27 cellular contexts compared by ENCODE assay signal in the genomic region with DNA sequence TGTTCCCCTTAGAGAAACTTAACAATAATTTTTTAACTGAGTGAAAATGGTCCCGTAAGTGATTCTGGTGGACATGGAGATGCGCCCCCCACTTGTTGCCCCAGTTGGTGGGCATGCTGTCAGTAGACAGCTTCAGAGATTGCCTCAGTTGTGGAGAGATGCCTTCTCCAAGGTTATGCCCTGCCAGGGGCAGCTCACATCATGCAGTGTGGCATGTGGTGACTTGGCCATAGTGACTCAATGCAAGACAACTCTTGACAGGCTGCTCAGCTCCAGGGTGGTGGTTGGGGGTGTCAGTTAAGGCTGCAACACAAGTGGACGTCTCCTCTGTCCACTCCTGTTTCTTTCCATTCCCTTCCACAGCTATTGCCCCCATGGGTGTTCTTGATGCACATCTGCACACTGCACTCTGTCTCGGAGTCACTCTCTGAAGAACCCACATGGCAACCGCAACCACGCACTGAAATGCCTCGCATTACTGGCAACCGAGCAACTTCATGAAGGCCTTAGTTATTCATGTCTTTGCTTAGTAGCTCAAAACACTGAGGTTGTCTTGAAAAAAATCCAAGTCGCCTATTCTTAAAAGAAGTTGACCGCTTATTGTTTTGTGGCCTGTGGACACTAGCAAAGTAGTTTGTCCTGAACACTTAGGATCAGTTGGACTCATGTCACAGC.
"Had no signal": no experiment of that assay in that cellular context is flagged by ENCODE, and none has a peak within 500 bp of the region (broad histone marks: within the 10 kb centered on the region; RNA-seq: fewer than 3 reads in every experiment).

No MANE protein-coding gene starts in this region.

- ATAC-seq: activated T-cell treated with anti-CD3 and anti-CD28 coated beads, Interleukin-2, amount 50 U/mL, for 4 hours; body of pancreas; esophagus mucosa; gastrocnemius medialis; left lung; right lobe of liver had no signal

- H3K4me1 ChIP-seq: gastrocnemius medialis, left lung, upper lobe of left lung had no signal

- H3K4me3 ChIP-seq: body of pancreas, gastrocnemius medialis, left lung, lung, right lobe of liver, smooth muscle cell, thoracic aorta, upper lobe of left lung had no signal

- H3K9me3 Mint-ChIP-seq: activated T-cell treated with anti-CD3 and anti-CD28 coated beads, Interleukin-2, amount 50 U/mL, for 4 hours; activated T-helper 2 cell treated with anti-CD3 and anti-CD28 coated beads, Interferon-gamma antibody, Interleukin-2, Interleukin-4, amounts not matched to agents 10 μg/mL and 5 μg/mL and 100 μg/mL, durations not matched to agents 14 hours and 24 hours and 36 hours; dendritic cell treated with granulocyte-macrophage colony-stimulating factor and Interleukin-4, amounts not matched to agents 40 ng/mL and 50 ng/mL, for 4 days had no signal

- H3K4me3 Mint-ChIP-seq: activated naive CD8-positive, alpha-beta T cell; activated T-cell treated with anti-CD3 and anti-CD28 coated beads, Interleukin-2, amount 50 U/mL, for 4 hours; dendritic cell treated with granulocyte-macrophage colony-stimulating factor and Interleukin-4, amounts not matched to agents 40 ng/mL and 50 ng/mL, for 4 days; nephron progenitor cell had no signal

- H3K36me3 Mint-ChIP-seq: activated naive CD8-positive, alpha-beta T cell had no signal

- H3K27me3 ChIP-seq: body of pancreas, gastrocnemius medialis, left lung, right lobe of liver, upper lobe of left lung had no signal

- H3K27ac ChIP-seq: body of pancreas, gastrocnemius medialis, left lung, right lobe of liver, thoracic aorta, upper lobe of left lung had no signal

- H3K4me2 ChIP-seq: smooth muscle cell had no signal

- H3K27ac Mint-ChIP-seq: activated naive CD8-positive, alpha-beta T cell; activated T-helper 2 cell treated with anti-CD3 and anti-CD28 coated beads, Interferon-gamma antibody, Interleukin-2, Interleukin-4, amounts not matched to agents 10 μg/mL and 5 μg/mL and 100 μg/mL, durations not matched to agents 14 hours and 24 hours and 36 hours; dendritic cell treated with granulocyte-macrophage colony-stimulating factor and Interleukin-4, amounts not matched to agents 40 ng/mL and 50 ng/mL, for 4 days had no signal

- DNase-seq: activated CD4-positive, alpha-beta T cell treated with anti-CD3 and anti-CD28 coated beads for 1 hour; activated CD4-positive, alpha-beta T cell treated with anti-CD3 and anti-CD28 coated beads, Interleukin-2, amount 50 U/mL, for 1 hour; activated CD8-positive, alpha-beta memory T cell treated with anti-CD3 and anti-CD28 coated beads, Interleukin-2, amount 50 U/mL, for 48 hours; activated naive CD4-positive, alpha-beta T cell; activated T-cell treated with anti-CD3 and anti-CD28 coated beads, Interleukin-2, amount 50 U/mL, for 4 hours; body of pancreas; effector CD4-positive, alpha-beta T cell; gastrocnemius medialis; hippocampal formation; kidney glomerular epithelial cell; left lung; midbrain; nephron progenitor cell; nucleus accumbens; right lobe of liver; stimulated activated CD4-positive, alpha-beta T cell treated with anti-CD3 and anti-CD28 coated beads, Interleukin-15, amount 100 ng/mL, for 24 hours; stimulated activated CD8-positive, alpha-beta memory T cell treated with anti-CD3 and anti-CD28 coated beads, Interleukin-4, amount 100 ng/mL, for 48 hours; stimulated activated naive CD4-positive, alpha-beta T cell treated with Interleukin-2 at 50 U/mL for 16 hours; T-helper 9 cell had no signal

- H3K36me3 ChIP-seq: gastrocnemius medialis, left lung, right lobe of liver, thoracic aorta, upper lobe of left lung had no signal

- H3K9me3 ChIP-seq: body of pancreas, gastrocnemius medialis, left lung, right lobe of liver, thoracic aorta, upper lobe of left lung had no signal

- H3K27me3 Mint-ChIP-seq: activated naive CD8-positive, alpha-beta T cell; dendritic cell treated with granulocyte-macrophage colony-stimulating factor and Interleukin-4, amounts not matched to agents 40 ng/mL and 50 ng/mL, for 4 days had no signal
